In the genomic region with DNA sequence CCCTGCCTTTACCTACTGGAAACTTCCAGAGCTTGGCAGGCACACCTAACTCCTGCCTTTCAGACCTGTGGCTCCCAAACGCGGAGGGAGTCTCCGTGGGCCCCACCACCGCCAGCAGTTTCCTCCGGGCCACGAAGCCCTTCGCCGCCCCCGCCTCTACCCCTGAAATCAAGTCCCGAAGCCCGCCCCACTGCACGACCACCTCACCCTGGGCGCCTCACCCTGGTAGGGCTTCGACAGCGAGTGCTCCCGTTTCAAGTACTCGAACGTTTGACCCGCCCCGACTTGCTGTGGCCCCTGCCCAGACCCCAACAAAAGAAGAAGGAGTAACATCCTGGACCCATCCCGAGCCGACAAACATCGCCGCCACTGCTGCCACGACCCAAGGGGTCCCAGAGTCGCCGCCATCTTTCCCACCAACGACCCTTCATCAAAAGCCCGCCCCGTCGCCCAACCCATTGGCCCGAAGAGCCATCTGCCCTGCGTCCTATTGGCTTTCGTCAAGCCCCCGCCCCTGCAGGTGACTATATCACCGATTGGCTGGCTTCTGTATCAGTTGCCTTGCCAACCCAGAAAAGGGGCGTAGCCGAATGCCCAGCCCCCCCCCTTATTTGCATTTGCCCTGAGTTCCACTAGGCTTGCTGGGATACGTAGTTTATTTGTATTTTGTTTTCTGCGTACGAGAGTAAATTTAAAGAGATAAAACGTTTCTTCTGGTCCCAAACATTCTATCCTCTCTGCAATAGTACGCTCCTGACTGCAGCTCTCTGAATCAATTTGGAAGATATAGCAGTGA, we compare ENCODE assay signal across 8 cellular contexts. TPM values are rescaled to one million over a fixed set of nuclear protein-coding genes. Genes with fewer than 3 reads are reported as not detected.
A peak's percentile ranks its signal among the peaks of the same experiment; 100 is the strongest.
DNase-seq lines count a peak whose midpoint lies in the region; TF ChIP-seq lines count a peak whose summit lies in the region.

A gene with protein sequence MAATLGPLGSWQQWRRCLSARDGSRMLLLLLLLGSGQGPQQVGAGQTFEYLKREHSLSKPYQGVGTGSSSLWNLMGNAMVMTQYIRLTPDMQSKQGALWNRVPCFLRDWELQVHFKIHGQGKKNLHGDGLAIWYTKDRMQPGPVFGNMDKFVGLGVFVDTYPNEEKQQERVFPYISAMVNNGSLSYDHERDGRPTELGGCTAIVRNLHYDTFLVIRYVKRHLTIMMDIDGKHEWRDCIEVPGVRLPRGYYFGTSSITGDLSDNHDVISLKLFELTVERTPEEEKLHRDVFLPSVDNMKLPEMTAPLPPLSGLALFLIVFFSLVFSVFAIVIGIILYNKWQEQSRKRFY (minus strand): TSS at position 432 of the 796 bp plus-strand sequence. CDS start 24 bp downstream, at position 408.

- no peak within 1 kb of the TSS for H3K23ac ChIP-seq in H9 (ENCODE audit: insufficient read length, low read depth, low read length)

- peak within 1 kb of the TSS; percentile 91 for H2AFZ ChIP-seq in H9 (ENCODE audit: low read length)
- H2AFZ ChIP-seq in neural cell (ENCODE audit: low read depth, low read length), result peak within 1 kb of the TSS; percentile 73

- TF ChIP-seq EP300 in neural cell (conservative IDR thresholded peaks at IDR 0.05; ENCODE audit: poor library complexity, severe bottlenecking) (no peak), stomach (IDR thresholded peaks at IDR 0.05) (no peak)

- TF ChIP-seq POLR2A in stomach (IDR thresholded peaks at IDR 0.05), result no peak

- no peak within 1 kb of the TSS for H3K4ac ChIP-seq in H9 (ENCODE audit: low read depth, low read length)

- H3K79me2 ChIP-seq in H9 (ENCODE audit: insufficient read depth, low read length) (peaks cover 6% of the 10 kb centered on the region; the same call in 1 of the 2 replicates), neural cell (replicated peaks; ENCODE audit: insufficient read depth, low read length) (peaks cover 22% of the 10 kb centered on the region)

- H3K9me3 Mint-ChIP-seq in H9, result no peaks in the 10 kb centered on the region

- H4K5ac ChIP-seq in H9 (ENCODE audit: insufficient read length, low read depth, low read length), result no peak within 1 kb of the TSS

- no peak within 1 kb of the TSS for H4K91ac ChIP-seq in H9 (ENCODE audit: insufficient read length, low read depth, low read length)

- peak within 1 kb of the TSS; percentile 40 for H3K9ac ChIP-seq in H9 (ENCODE audit: extremely low read depth, insufficient read length, low read length)
- peak within 1 kb of the TSS; percentile 68 for H3K9ac ChIP-seq in neural cell (ENCODE audit: low read length)

- H3K27ac Mint-ChIP-seq in H9, result peak within 1 kb of the TSS; percentile 74 to 99 (median 95)

- H2BK12ac ChIP-seq in H9 (ENCODE audit: insufficient read length, low read depth, low read length), result no peak within 1 kb of the TSS

- H3K27ac ChIP-seq in H9 (ENCODE audit: insufficient read length, low read depth, low read length) (no peak within 1 kb of the TSS), neural cell (ENCODE audit: low read length) (peak within 1 kb of the TSS; percentile 67), stomach (peak within 1 kb of the TSS; percentile 63 to 86 (median 77))

- H2BK5ac ChIP-seq in H9 (ENCODE audit: insufficient read length, low read length), result no peak within 1 kb of the TSS

- WGBS in H9 (ENCODE audit: extremely low coverage, insufficient read length, low lambda C conversion rate), result no CpG with 5 or more reads among the region's 43 CpGs
- WGBS in stomach, 5 donors, result 0 to 1% (median 0%) methylated on average over 35 to 43 of the region's 43 CpGs

- peak within 1 kb of the TSS; percentile 72 for H3K4me3 ChIP-seq in MG63
- H3K4me3 ChIP-seq in neural cell (ENCODE audit: low read length), result peak within 1 kb of the TSS; percentile 84
- H3K4me3 ChIP-seq in stomach, result peak within 1 kb of the TSS; percentile 63 to 98 (median 90)

- H2AK5ac ChIP-seq in H9 (ENCODE audit: insufficient read length, low read length), result no peak within 1 kb of the TSS

- no peaks in the 10 kb centered on the region for H3K9me2 ChIP-seq in neural cell (ENCODE audit: insufficient read depth, low read length)

- 0 out of 2 replicates have a peak, but pooled peaks cover 2% of the 10 kb centered on the region for H3K27me3 Mint-ChIP-seq in H9 (ENCODE audit: low read depth)

- TF ChIP-seq RAD21 in neural cell (conservative IDR thresholded peaks at IDR 0.05), result peak; percentile 50

- no peak within 1 kb of the TSS for H3K18ac ChIP-seq in H9 (ENCODE audit: insufficient read length, low read depth, low read length)

- H3K79me1 ChIP-seq in H9 (ENCODE audit: insufficient read depth, low read depth, low read length, poor library complexity, severe bottlenecking), result no peaks in the 10 kb centered on the region

- H2BK20ac ChIP-seq in H9 (ENCODE audit: low read depth, low read length, poor library complexity, severe bottlenecking), result no peak within 1 kb of the TSS

- H4K8ac ChIP-seq in H9 (replicated peaks; ENCODE audit: insufficient read length, low read depth, low read length), result no peak within 1 kb of the TSS

- intact Hi-C loops in stomach (cut with DNase I; ENCODE audit: low total_unique reads), result no loop called here

- H3T11ph ChIP-seq in H9 (ENCODE audit: low read length), result no peak within 1 kb of the TSS

- H3K9me3 ChIP-seq in H9 (ENCODE audit: control insufficient read depth, low read depth, low read length) (no peaks in the 10 kb centered on the region), MG63 (no peaks in the 10 kb centered on the region), neural cell (ENCODE audit: low read length) (no peaks in the 10 kb centered on the region), stomach (no peaks in the 10 kb centered on the region)

- TF ChIP-seq CTCF in H9 (conservative IDR thresholded peaks at IDR 0.05) (no peak), neural cell (IDR thresholded peaks at IDR 0.05; ENCODE audit: poor library complexity, severe bottlenecking) (peak; percentile 55), stomach (IDR thresholded peaks at IDR 0.05) (peak in 1 of 7 experiments; percentile 4)

- H3F3A ChIP-seq in neural cell (ENCODE audit: insufficient read depth, low read length, poor library complexity, severe bottlenecking), result no peaks in the 10 kb centered on the region

- H3K4me2 ChIP-seq in H9 (ENCODE audit: insufficient read depth, insufficient read length, low read length) (peak within 1 kb of the TSS; percentile 88), neural cell (ENCODE audit: low read length) (peak within 1 kb of the TSS; percentile 91)

- peaks cover 4 to 32% (median 25%) of the 10 kb centered on the region in 3 experiments; a peak in 5 of 7 replicates for H3K36me3 Mint-ChIP-seq in H9 (ENCODE audit: insufficient read depth in 1 of 3, low read depth in 3 of 3)

- H3K14ac ChIP-seq in H9 (ENCODE audit: insufficient read depth, low read length), result 0 out of 2 replicates have a peak within 1 kb of the TSS, but pooled peaks have one; percentile 48

- peaks cover 11 to 17% of the 10 kb centered on the region in 2 experiments for H3K4me1 Mint-ChIP-seq in H9

- H4K20me1 ChIP-seq in H9 (ENCODE audit: control insufficient read depth, insufficient read depth, insufficient read length) (no peaks in the 10 kb centered on the region), neural cell (ENCODE audit: insufficient read depth) (no peaks in the 10 kb centered on the region)

- H3K23me2 ChIP-seq in H9 (ENCODE audit: insufficient read length, low read depth, low read length, poor library complexity, severe bottlenecking), result peaks cover 6% of the 10 kb centered on the region

- no peaks in the 10 kb centered on the region for H3K27me3 ChIP-seq in H9 (ENCODE audit: insufficient read depth, low read length)
- no peaks in the 10 kb centered on the region for H3K27me3 ChIP-seq in MG63
- H3K27me3 ChIP-seq in neural cell (ENCODE audit: insufficient read depth, low read depth, low read length), result no peaks in the 10 kb centered on the region
- H3K27me3 ChIP-seq in stomach, result no peaks in the 10 kb centered on the region

- H2BK120ac ChIP-seq in H9 (ENCODE audit: low read depth, low read length, poor library complexity, severe bottlenecking), result no peak within 1 kb of the TSS

- H3K56ac ChIP-seq in H9 (ENCODE audit: insufficient read length, low read depth, low read length), result no peak within 1 kb of the TSS

- DNase-seq in ELR (ENCODE audit: low read depth) (peak; percentile 99), H9 (peak; percentile 98), MG63 (peak; percentile 95), SHP77 treated with DMSO at 0.1 percent for 48 hours (lab: John Stamatoyannopoulos, UW) (peak; percentile 93), activated gamma-delta T cell treated with Interleukin-2 at 50 U/mL for 16 hours (peak; percentile 95), fibroblast of the conjunctiva (ENCODE audit: low read depth) (peak; percentile 96), stomach (peak; percentile 98)

- H3K4me1 ChIP-seq in H9 (ENCODE audit: insufficient read depth, low read length) (peaks cover under 1% of the 10 kb centered on the region), stomach (peaks cover 8 to 53% (median 36%) of the 10 kb centered on the region in 4 donors)

- no peak within 1 kb of the TSS for H2BK15ac ChIP-seq in H9 (ENCODE audit: low read depth, low read length)

- peak within 1 kb of the TSS; percentile 97 to 99 for H3K4me3 Mint-ChIP-seq in H9

- H3K36me3 ChIP-seq in MG63 (peaks cover 6% of the 10 kb centered on the region), neural cell (ENCODE audit: insufficient read depth, low read length) (no peaks in the 10 kb centered on the region), stomach (peaks cover 0 to 28% (median 14%) of the 10 kb centered on the region in 4 donors)

TF ChIP-seq in neural cell, 6 proteins besides CTCF, POLR2A, EP300 and RAD21 (continues in another document):
- TF ChIP-seq MXI1 (conservative IDR thresholded peaks at IDR 0.05; ENCODE audit: poor library complexity, severe bottlenecking), result peak; percentile 90

RNA-seq across cellular contexts. Expression of the gene that starts here (rescaled TPM):
- 17.6 and 18.8 TPM in 2 replicates for total RNA-seq in H9 (2021)
- total RNA-seq in MG63 (2014; rRNA removed; shearing (Covaris generic); ENCODE audit: low replicate concordance), result 28.5 and 32.0 TPM in 2 replicates
- 34.1 and 41.3 TPM in 2 replicates for polyA plus RNA-seq in neural cell
- 27.2 and 27.3 TPM in 2 replicates for polyA minus RNA-seq in neural cell
- total RNA-seq in stomach, result 10 to 100 TPM in 2 of 5 donors, 1 to 10 TPM in 3; 1.4 to 17.1 (median 7.0) TPM
- polyA plus RNA-seq in stomach, result 10 to 100 TPM in 1 of 3 donors, 1 to 10 TPM in 2; 1.4 to 11.4 (median 4.7) TPM
